2 cellular contexts compared by ENCODE assay signal in the genomic region with DNA sequence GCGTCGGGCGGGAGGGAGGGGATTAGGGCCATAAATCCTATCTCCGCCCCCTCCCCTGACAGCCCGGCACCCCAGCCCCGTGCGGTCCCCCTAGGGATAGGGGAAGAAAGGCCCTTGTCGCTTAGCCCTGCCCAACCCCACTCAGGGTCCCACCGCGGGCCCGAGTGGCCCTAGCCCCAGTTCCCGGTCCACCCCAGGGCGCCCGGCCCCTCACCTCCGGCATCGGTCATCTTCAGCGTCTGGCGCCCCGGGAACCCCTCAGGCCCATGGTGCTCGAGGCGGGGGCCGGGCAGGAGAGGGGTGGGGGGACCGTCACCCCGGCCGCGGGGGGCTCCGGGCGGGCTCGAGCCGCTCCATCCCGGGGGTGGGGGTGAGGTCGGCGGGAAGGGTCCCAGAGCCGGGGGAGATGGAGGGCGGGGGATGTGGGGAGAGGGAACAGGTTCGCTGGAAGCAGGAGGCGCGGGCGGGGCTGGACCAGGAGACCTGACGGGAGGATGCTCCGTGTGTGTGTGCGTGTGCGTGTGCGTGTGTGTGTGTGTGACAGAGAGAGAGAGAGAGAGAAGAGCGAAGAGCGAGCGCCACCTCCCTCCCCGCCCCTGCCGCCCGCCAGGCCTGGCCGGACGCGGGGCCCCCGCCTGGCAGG.
TF ChIP-seq lines count a peak whose summit lies in the region.

No MANE protein-coding gene starts in this region.

TF ChIP-seq in A549, 52 proteins besides CTCF, POLR2A, EP300 and RAD21:
- TF ChIP-seq CBX8 (IDR thresholded peaks at IDR 0.05) (no peak), ZC3H11A (IDR thresholded peaks at IDR 0.05) (no peak), JUN (IDR thresholded peaks at IDR 0.05) (0 out of 5 replicates have a peak, but pooled peaks of 1 of the 2 experiments have one; percentile 39), HOXB13 (CRISPR knock-in tag; IDR thresholded peaks at IDR 0.05; ENCODE audit: low read depth) (no peak), HOXB5 (CRISPR knock-in tag; IDR thresholded peaks at IDR 0.05) (no peak)
- TF ChIP-seq, protein P1, sequence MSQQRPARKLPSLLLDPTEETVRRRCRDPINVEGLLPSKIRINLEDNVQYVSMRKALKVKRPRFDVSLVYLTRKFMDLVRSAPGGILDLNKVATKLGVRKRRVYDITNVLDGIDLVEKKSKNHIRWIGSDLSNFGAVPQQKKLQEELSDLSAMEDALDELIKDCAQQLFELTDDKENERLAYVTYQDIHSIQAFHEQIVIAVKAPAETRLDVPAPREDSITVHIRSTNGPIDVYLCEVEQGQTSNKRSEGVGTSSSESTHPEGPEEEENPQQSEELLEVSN (IDR thresholded peaks at IDR 0.05; ENCODE audit: borderline replicate concordance, low read depth): no peak
- TF ChIP-seq, protein P2, sequence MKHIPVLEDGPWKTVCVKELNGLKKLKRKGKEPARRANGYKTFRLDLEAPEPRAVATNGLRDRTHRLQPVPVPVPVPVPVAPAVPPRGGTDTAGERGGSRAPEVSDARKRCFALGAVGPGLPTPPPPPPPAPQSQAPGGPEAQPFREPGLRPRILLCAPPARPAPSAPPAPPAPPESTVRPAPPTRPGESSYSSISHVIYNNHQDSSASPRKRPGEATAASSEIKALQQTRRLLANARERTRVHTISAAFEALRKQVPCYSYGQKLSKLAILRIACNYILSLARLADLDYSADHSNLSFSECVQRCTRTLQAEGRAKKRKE (CRISPR knock-in tag; IDR thresholded peaks at IDR 0.05; ENCODE audit: low read depth): no peak
TF ChIP-seq in A549: peak in this region for 1.

TF ChIP-seq in H1, 55 proteins besides CTCF, POLR2A, EP300 and RAD21:
- peak; percentile 28; the same call in 1 of the 2 replicates for TF ChIP-seq RBBP5 (IDR thresholded peaks at IDR 0.05; ENCODE audit: borderline replicate concordance, low read depth, low read length)
- TF ChIP-seq CEBPB (IDR thresholded peaks at IDR 0.05; ENCODE audit: low read depth, low read length): no peak
- no peak for TF ChIP-seq CBX8 (IDR thresholded peaks at IDR 0.05; ENCODE audit: borderline replicate concordance, low read depth, low read length)
- no peak for TF ChIP-seq TAF7 (optimal IDR thresholded peaks at IDR 0.05; ENCODE audit: borderline replicate concordance, low read depth, low read length)
- peak; percentile 17 for TF ChIP-seq KDM4A (IDR thresholded peaks at IDR 0.05; ENCODE audit: low read depth, low read length, severe bottlenecking)
- no peak for TF ChIP-seq BACH1 (IDR thresholded peaks at IDR 0.05; ENCODE audit: low read length)
